In genomic region chr6:155782320-155782730, GRCh38 we compare ENCODE assay signal across 1 cellular context.
TF ChIP-seq lines count a peak whose summit lies in the region.

No MANE protein-coding gene starts in this region.

TF ChIP-seq in WTC11, 78 proteins besides CTCF, POLR2A, EP300 and RAD21 (continued from another document):
- TF ChIP-seq, protein P1, sequence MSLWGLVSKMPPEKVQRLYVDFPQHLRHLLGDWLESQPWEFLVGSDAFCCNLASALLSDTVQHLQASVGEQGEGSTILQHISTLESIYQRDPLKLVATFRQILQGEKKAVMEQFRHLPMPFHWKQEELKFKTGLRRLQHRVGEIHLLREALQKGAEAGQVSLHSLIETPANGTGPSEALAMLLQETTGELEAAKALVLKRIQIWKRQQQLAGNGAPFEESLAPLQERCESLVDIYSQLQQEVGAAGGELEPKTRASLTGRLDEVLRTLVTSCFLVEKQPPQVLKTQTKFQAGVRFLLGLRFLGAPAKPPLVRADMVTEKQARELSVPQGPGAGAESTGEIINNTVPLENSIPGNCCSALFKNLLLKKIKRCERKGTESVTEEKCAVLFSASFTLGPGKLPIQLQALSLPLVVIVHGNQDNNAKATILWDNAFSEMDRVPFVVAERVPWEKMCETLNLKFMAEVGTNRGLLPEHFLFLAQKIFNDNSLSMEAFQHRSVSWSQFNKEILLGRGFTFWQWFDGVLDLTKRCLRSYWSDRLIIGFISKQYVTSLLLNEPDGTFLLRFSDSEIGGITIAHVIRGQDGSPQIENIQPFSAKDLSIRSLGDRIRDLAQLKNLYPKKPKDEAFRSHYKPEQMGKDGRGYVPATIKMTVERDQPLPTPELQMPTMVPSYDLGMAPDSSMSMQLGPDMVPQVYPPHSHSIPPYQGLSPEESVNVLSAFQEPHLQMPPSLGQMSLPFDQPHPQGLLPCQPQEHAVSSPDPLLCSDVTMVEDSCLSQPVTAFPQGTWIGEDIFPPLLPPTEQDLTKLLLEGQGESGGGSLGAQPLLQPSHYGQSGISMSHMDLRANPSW (CRISPR knock-in tag; conservative IDR thresholded peaks at IDR 0.05; ENCODE audit: low read depth) = no peak
- no peak for TF ChIP-seq JUN (CRISPR knock-in tag; IDR thresholded peaks at IDR 0.05)
- TF ChIP-seq GRHL2 (CRISPR knock-in tag; IDR thresholded peaks at IDR 0.05; ENCODE audit: insufficient replicate concordance, severe bottlenecking) = no peak
